ENCODE assay signal across 8 cellular contexts in genomic region chr2:176106636-176107539, GRCh38. TPM values are rescaled to one million over a fixed set of nuclear protein-coding genes. Genes with fewer than 3 reads are reported as not detected.
A peak's percentile ranks its signal among the peaks of the same experiment; 100 is the strongest.
DNase-seq lines count a peak whose midpoint lies in the region; ATAC-seq and TF ChIP-seq lines count a peak whose summit lies in the region.

Gene HOXD11 (plus strand): TSS chr2:176107280. CDS start chr2:176107356, 76 bp downstream.

- H3K4me1 ChIP-seq in lower lobe of right lung (peaks cover 29% of the 10 kb centered on the region), vagina (peaks cover 71% of the 10 kb centered on the region)

- no peak for TF ChIP-seq POLR2A in vagina (IDR thresholded peaks at IDR 0.05)

- peaks cover 6% of the 10 kb centered on the region for H3K4me1 Mint-ChIP-seq in activated T-helper 2 cell treated with anti-CD3 and anti-CD28 coated beads, Interferon-gamma antibody, Interleukin-2, Interleukin-4, amounts not matched to agents 10 μg/mL and 5 μg/mL and 100 μg/mL, durations not matched to agents 14 hours and 24 hours and 36 hours (ENCODE audit: low read depth)

- intact Hi-C loops in activated T-helper 2 cell treated with anti-CD3 and anti-CD28 coated beads, Interferon-gamma antibody, Interleukin-2, Interleukin-4, amounts not matched to agents 10 μg/mL and 5 μg/mL and 100 μg/mL, durations not matched to agents 14 hours and 24 hours and 36 hours (cut with micrococcal nuclease) = no loop called here
- intact Hi-C loops in lower lobe of right lung (cut with DNase I) (no loop called here), vagina (cut with DNase I) (loop anchor here (1.0 kb wide), 1 partner anchor 23 kb away; no protein-coding TSS in a partner anchor)

- DNase-seq in EH (ENCODE audit: low read depth) = peak; percentile 54
- DNase-seq in NCI-H1436 treated with DMSO at 0.1 percent for 48 hours (lab: John Stamatoyannopoulos, UW) = peak; percentile 38
- DNase-seq in activated T-helper 2 cell treated with anti-CD3 and anti-CD28 coated beads, Interferon-gamma antibody, Interleukin-2, Interleukin-4, amounts not matched to agents 10 μg/mL and 5 μg/mL and 100 μg/mL, durations not matched to agents 14 hours and 24 hours and 36 hours (ENCODE audit: low spot score) = no peak
- no peak for DNase-seq in lower lobe of right lung
- no peak for DNase-seq in vagina (ENCODE audit: extremely low spot score in 2 of 2)
- DNase-seq in hepatic stellate cell (ENCODE audit: low spot score) = no peak
- no peak for DNase-seq in stimulated activated CD4-positive, alpha-beta T cell treated with anti-CD3 and anti-CD28 coated beads, Interleukin-4, amount 100 ng/mL, for 24 hours
- no peak for DNase-seq in stimulated activated CD4-positive, alpha-beta T cell treated with anti-CD3 and anti-CD28 coated beads, Interleukin-4, amount 100 ng/mL, for 1 hour

- H3K27ac ChIP-seq in lower lobe of right lung (no peak within 1 kb of the TSS), vagina (peak within 1 kb of the TSS; percentile 82)

- no peaks in the 10 kb centered on the region for H3K9me3 Mint-ChIP-seq in activated T-helper 2 cell treated with anti-CD3 and anti-CD28 coated beads, Interferon-gamma antibody, Interleukin-2, Interleukin-4, amounts not matched to agents 10 μg/mL and 5 μg/mL and 100 μg/mL, durations not matched to agents 14 hours and 24 hours and 36 hours

- peak within 1 kb of the TSS; percentile 27 for H3K4me3 ChIP-seq in lower lobe of right lung
- peak within 1 kb of the TSS; percentile 54 to 59 for H3K4me3 ChIP-seq in vagina

- no peak within 1 kb of the TSS for H3K4me3 Mint-ChIP-seq in activated T-helper 2 cell treated with anti-CD3 and anti-CD28 coated beads, Interferon-gamma antibody, Interleukin-2, Interleukin-4, amounts not matched to agents 10 μg/mL and 5 μg/mL and 100 μg/mL, durations not matched to agents 14 hours and 24 hours and 36 hours (ENCODE audit: low read depth)

- peak within 1 kb of the TSS; percentile 26 for H3K27ac Mint-ChIP-seq in activated T-helper 2 cell treated with anti-CD3 and anti-CD28 coated beads, Interferon-gamma antibody, Interleukin-2, Interleukin-4, amounts not matched to agents 10 μg/mL and 5 μg/mL and 100 μg/mL, durations not matched to agents 14 hours and 24 hours and 36 hours

- peaks cover 4% of the 10 kb centered on the region for H3K36me3 Mint-ChIP-seq in activated T-helper 2 cell treated with anti-CD3 and anti-CD28 coated beads, Interferon-gamma antibody, Interleukin-2, Interleukin-4, amounts not matched to agents 10 μg/mL and 5 μg/mL and 100 μg/mL, durations not matched to agents 14 hours and 24 hours and 36 hours (ENCODE audit: low read depth)

- H3K27me3 ChIP-seq in lower lobe of right lung (ENCODE audit: low read depth) = peaks cover 98% of the 10 kb centered on the region
- no peaks in the 10 kb centered on the region for H3K27me3 ChIP-seq in vagina

- TF ChIP-seq CTCF in lower lobe of right lung (IDR thresholded peaks at IDR 0.05) = no peak
- TF ChIP-seq CTCF in vagina (IDR thresholded peaks at IDR 0.05) = no peak

- H3K9me3 ChIP-seq in lower lobe of right lung (no peaks in the 10 kb centered on the region), vagina (no peaks in the 10 kb centered on the region)

- peaks cover 79% of the 10 kb centered on the region for H3K27me3 Mint-ChIP-seq in activated T-helper 2 cell treated with anti-CD3 and anti-CD28 coated beads, Interferon-gamma antibody, Interleukin-2, Interleukin-4, amounts not matched to agents 10 μg/mL and 5 μg/mL and 100 μg/mL, durations not matched to agents 14 hours and 24 hours and 36 hours (ENCODE audit: low read depth)

- H3K36me3 ChIP-seq in lower lobe of right lung (no peaks in the 10 kb centered on the region), vagina (no peaks in the 10 kb centered on the region)

- peak; percentile 25 to 56 for ATAC-seq in lower lobe of right lung

RNA-seq across cellular contexts. Expression of gene HOXD11, which starts in this region (rescaled TPM):
- not detected in 2 replicates for total RNA-seq in activated T-helper 2 cell treated with anti-CD3 and anti-CD28 coated beads, Interferon-gamma antibody, Interleukin-2, Interleukin-4, amounts not matched to agents 10 μg/mL and 5 μg/mL and 100 μg/mL, durations not matched to agents 14 hours and 24 hours and 36 hours
- not detected for total RNA-seq in lower lobe of right lung
- total RNA-seq in vagina = 19.4 TPM

Comparison
In these comparisons a context has a peak if more than half of its experiments do, and no peak if none do; other contexts are left out.
1. RNA of gene HOXD11 (total RNA-seq): 19.4 TPM in vagina (single experiment); not detected in activated T-helper 2 cell treated with anti-CD3 and anti-CD28 coated beads, Interferon-gamma antibody, Interleukin-2, Interleukin-4, amounts not matched to agents 10 μg/mL and 5 μg/mL and 100 μg/mL, durations not matched to agents 14 hours and 24 hours and 36 hours and not detected in lower lobe of right lung (single experiment); every median in the first group is over 10 times any median in the second.
2. Peak in ATAC-seq and H3K4me3 ChIP-seq in lower lobe of right lung; RNA of the gene not detected or under 1 TPM.
3. DNase-seq: peak in EH (single experiment) and NCI-H1436 treated with DMSO at 0.1 percent for 48 hours (single experiment); none in activated T-helper 2 cell treated with anti-CD3 and anti-CD28 coated beads, Interferon-gamma antibody, Interleukin-2, Interleukin-4, amounts not matched to agents 10 μg/mL and 5 μg/mL and 100 μg/mL, durations not matched to agents 14 hours and 24 hours and 36 hours (single experiment), lower lobe of right lung (single experiment), vagina (0 of 2), hepatic stellate cell (single experiment), stimulated activated CD4-positive, alpha-beta T cell treated with anti-CD3 and anti-CD28 coated beads, Interleukin-4, amount 100 ng/mL, for 24 hours (single experiment) and stimulated activated CD4-positive, alpha-beta T cell treated with anti-CD3 and anti-CD28 coated beads, Interleukin-4, amount 100 ng/mL, for 1 hour (single experiment).